Comparison of ENCODE assay signal across 9 cellular contexts in the genomic region with DNA sequence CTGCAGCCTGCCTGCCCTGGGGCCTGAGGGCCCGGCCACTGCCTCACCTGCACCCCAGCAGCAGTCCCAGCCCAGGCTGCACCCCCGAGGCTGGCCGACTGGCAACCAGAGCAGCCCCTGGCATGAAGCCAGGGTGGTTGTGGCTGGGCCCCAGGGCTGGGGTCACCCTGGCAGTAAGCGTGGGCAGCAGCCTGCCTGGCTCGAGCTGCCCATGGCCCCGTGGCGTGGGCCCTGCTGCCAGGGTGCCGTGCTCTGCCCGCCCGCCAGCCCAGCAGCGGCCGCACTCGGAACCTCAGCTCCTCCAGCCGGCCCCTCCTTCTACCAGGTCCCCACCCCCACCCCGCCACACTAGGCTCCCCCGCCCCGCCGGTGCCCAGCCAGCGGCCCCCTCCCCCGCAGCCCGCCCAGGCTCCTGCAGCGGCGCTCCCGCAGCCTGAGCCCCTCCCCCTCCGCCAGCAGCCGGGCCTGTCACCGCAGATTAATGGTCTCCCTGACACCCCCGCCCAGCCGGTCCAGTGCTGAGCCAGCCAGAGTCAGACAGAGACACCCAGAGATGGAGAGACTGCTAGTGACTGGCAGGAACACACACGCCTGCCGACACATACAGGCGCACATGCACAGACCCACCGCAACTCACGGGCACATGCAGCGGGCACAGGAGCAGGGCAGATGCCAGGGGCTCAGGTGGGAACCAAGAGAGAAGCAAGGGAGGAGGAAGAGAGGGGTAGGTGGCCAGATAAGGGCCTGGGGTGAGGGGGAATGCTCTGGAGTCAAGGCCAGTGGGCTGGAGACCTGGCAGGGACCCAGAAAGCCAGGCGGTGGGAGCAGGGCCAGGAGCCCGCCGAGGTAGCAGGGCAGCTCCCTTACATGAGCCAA. TPM values are rescaled to one million over a fixed set of nuclear protein-coding genes. Genes with fewer than 3 reads are reported as not detected.
DNase-seq lines count a peak whose midpoint lies in the region; ATAC-seq, FAIRE-seq and TF ChIP-seq lines count a peak whose summit lies in the region.
"Had no signal": no experiment of that assay in that cellular context is flagged by ENCODE, and none has a peak within 500 bp of the region (broad histone marks: within the 10 kb centered on the region; RNA-seq: fewer than 3 reads in every experiment).

No MANE protein-coding gene starts in this region.

- WGBS in mammary epithelial cell (ENCODE audit: low coverage, missing lambda C conversion rate) = 17% methylated on average over 18 of the region's 38 CpGs

- TF ChIP-seq CTCF in breast epithelium (IDR thresholded peaks at IDR 0.05) (no peak), mammary epithelial cell (conservative IDR thresholded peaks at IDR 0.05 in 1 of 2, IDR thresholded peaks at IDR 0.05 in 1 of 2; ENCODE audit: extremely low read depth in 1 of 2, insufficient read depth in 1 of 2, low read depth in 1 of 2, low read length in 2 of 2) (no peak), dorsolateral prefrontal cortex (IDR thresholded peaks at IDR 0.05 in 54 of 56, conservative IDR thresholded peaks at IDR 0.05 in 2 of 56; ENCODE audit: low read depth in 1 of 56, partially characterized antibody in 56 of 56) (peak in 2 of 56 donors; percentile 11 to 13)

- H3K9ac ChIP-seq in mammary epithelial cell (ENCODE audit: insufficient read depth, low read length) = no peak overlapping the region
- no peak overlapping the region for H3K9ac ChIP-seq in mucosa of rectum (ENCODE audit: low read depth in 1 of 2, low read length in 2 of 2)

- peaks cover 4 to 7% of the 10 kb centered on the region in 2 donors for H3K4me1 ChIP-seq in breast epithelium
- no peaks in the 10 kb centered on the region for H3K4me1 ChIP-seq in mammary epithelial cell (ENCODE audit: insufficient read depth, low read length)
- peaks cover 3 to 7% of the 10 kb centered on the region in 2 donors for H3K4me1 ChIP-seq in mucosa of rectum (ENCODE audit: control insufficient read depth in 2 of 2, insufficient read depth in 2 of 2, low read length in 2 of 2)

- ATAC-seq in GM21515 (IDR thresholded peaks at IDR 0.05; ENCODE audit: unreplicated experiment) = no peak
- no peak for ATAC-seq in GM18867 (IDR thresholded peaks at IDR 0.05; ENCODE audit: unreplicated experiment)

- DNase-seq in breast epithelium (ENCODE audit: low spot score in 2 of 2) (no peak), mammary epithelial cell (no peak), dorsolateral prefrontal cortex (peak in 1 of 10 donors; percentile 54), urothelium cell line (ENCODE audit: low spot score) (peak; percentile 21), DMS153 (lab: John Stamatoyannopoulos, UW) (no peak)

- H4K20me1 ChIP-seq in mammary epithelial cell (ENCODE audit: insufficient read depth, low read length) = no peaks in the 10 kb centered on the region

- H3K36me3 ChIP-seq in breast epithelium (no peaks in the 10 kb centered on the region), mammary epithelial cell (ENCODE audit: insufficient read depth, low read length) (no peaks in the 10 kb centered on the region), mucosa of rectum (ENCODE audit: control insufficient read depth in 2 of 2, insufficient read depth in 2 of 2, low read length in 2 of 2) (no peaks in the 10 kb centered on the region)

- peaks cover 0 to 47% of the 10 kb centered on the region in 2 donors for H3K27me3 ChIP-seq in breast epithelium
- H3K27me3 ChIP-seq in mammary epithelial cell (ENCODE audit: insufficient read depth, low read length) = peaks cover 3% of the 10 kb centered on the region
- H3K27me3 ChIP-seq in dorsolateral prefrontal cortex = peaks cover 0 to 4% (median 0%) of the 10 kb centered on the region in 45 donors
- no peaks in the 10 kb centered on the region for H3K27me3 ChIP-seq in mucosa of rectum (ENCODE audit: control insufficient read depth in 2 of 2, insufficient read depth in 2 of 2, low read length in 2 of 2)

- no peak for TF ChIP-seq POLR2A in breast epithelium (IDR thresholded peaks at IDR 0.05)

- no peak for FAIRE-seq in urothelium cell line (lab: Jason Lieb, UNC)

- BruUV-seq in mammary epithelial cell (replicated peaks; lab: Mats Ljungman, UMichigan) = no TSS peak

- H3K4me2 ChIP-seq in mammary epithelial cell (ENCODE audit: insufficient read depth, low read depth, low read length) = no peak overlapping the region

- peak overlapping the region; percentile 1 to 48 (median 25) for H3K4me3 ChIP-seq in breast epithelium
- no peak overlapping the region for H3K4me3 ChIP-seq in mammary epithelial cell (replicated peaks in 1 of 3; ENCODE audit: insufficient read depth in 1 of 3, low read depth in 2 of 3, low read length in 3 of 3)
- H3K4me3 ChIP-seq in dorsolateral prefrontal cortex = peak overlapping the region in 50 of 59 donors; percentile 1 to 53 (median 35)
- no peak overlapping the region for H3K4me3 ChIP-seq in mucosa of rectum (ENCODE audit: low read length in 2 of 2)

- in situ Hi-C loops in mammary epithelial cell (cut with MboI; ENCODE audit: low sequenced_read_pairs in 2 of 2) = no loop called here

- H3K79me2 ChIP-seq in mammary epithelial cell (ENCODE audit: insufficient read depth, low read length) = no peaks in the 10 kb centered on the region

- H3K9me3 ChIP-seq in breast epithelium (no peaks in the 10 kb centered on the region), mammary epithelial cell (replicated peaks; ENCODE audit: insufficient read depth, low read length) (no peaks in the 10 kb centered on the region), mucosa of rectum (ENCODE audit: control insufficient read depth in 2 of 2, low read length in 2 of 2) (no peaks in the 10 kb centered on the region)

- CTCF ChIA-PET in mammary epithelial cell (lab: Charles Lee; ENCODE audit: low non-redundant PET) = no interaction called here

- intact Hi-C loops in breast epithelium (cut with DNase I; ENCODE audit: low total_unique reads) (no loop called here), mammary epithelial cell (cut with micrococcal nuclease) (no loop called here), dorsolateral prefrontal cortex (cut with DNase I) (no loop called here)

- H2AFZ ChIP-seq in mammary epithelial cell (ENCODE audit: low read depth, low read length) = no peak overlapping the region

- dilution Hi-C loops in mammary epithelial cell (cut with HindIII; ENCODE audit: low sequenced_read_pairs) = no loop called here

- H3K27ac ChIP-seq in breast epithelium (no peak overlapping the region), mammary epithelial cell (ENCODE audit: insufficient read depth, low read depth, low read length) (no peak overlapping the region), dorsolateral prefrontal cortex (peak overlapping the region in 3 of 59 donors; percentile 25 to 58 (median 45)), mucosa of rectum (ENCODE audit: low read depth in 2 of 2, low read length in 2 of 2) (peak overlapping the region; percentile 22 to 72)

RNA-seq across cellular contexts. Expression of gene KCNH2, which starts 22.4 kb away (rescaled TPM):
- under 1 TPM; under 0.01 to 0.29 (median 0.16) TPM for total RNA-seq in breast epithelium
- 1 to 10 TPM in 1 of 2 donors, not detected in 1; 1.5 TPM for total RNA-seq in mammary epithelial cell
- not detected for polyA plus RNA-seq in mammary epithelial cell
- polyA minus RNA-seq in mammary epithelial cell = 0.47 TPM
- 10 to 100 TPM in 118 of 120 experiments, 1 to 10 TPM in 2; 7.8 to 27.9 (median 19.3) TPM for total RNA-seq in dorsolateral prefrontal cortex
- total RNA-seq: lung microvascular endothelial cell had no signal

RNA-seq across cellular contexts. Expression of gene NOS3, which starts 35.1 kb away (rescaled TPM):
- 10 to 100 TPM in 1 of 3 donors, 1 to 10 TPM in 2; 3.8 to 35.1 (median 5.1) TPM for total RNA-seq in breast epithelium
- 1 to 10 TPM in 1 of 2 donors, not detected in 1; 4.7 TPM for total RNA-seq in mammary epithelial cell
- polyA plus RNA-seq in mammary epithelial cell = 0.23 TPM
- polyA minus RNA-seq in mammary epithelial cell = not detected
- total RNA-seq in dorsolateral prefrontal cortex = 10 to 100 TPM in 67 of 120 experiments, 1 to 10 TPM in 53; 3.3 to 39.1 (median 10.8) TPM

Comparison
In these comparisons a context has a peak if more than half of its experiments do, and no peak if none do; other contexts are left out.
1. H3K4me3 ChIP-seq: peak in breast epithelium (3 of 3) and dorsolateral prefrontal cortex (50 of 59); none in mammary epithelial cell (0 of 3) and mucosa of rectum (0 of 2).
2. H3K27ac ChIP-seq: peak in mucosa of rectum (2 of 2); none in breast epithelium (0 of 2) and mammary epithelial cell (single experiment).